ENCODE assay signal across 2 cellular contexts in the genomic region with DNA sequence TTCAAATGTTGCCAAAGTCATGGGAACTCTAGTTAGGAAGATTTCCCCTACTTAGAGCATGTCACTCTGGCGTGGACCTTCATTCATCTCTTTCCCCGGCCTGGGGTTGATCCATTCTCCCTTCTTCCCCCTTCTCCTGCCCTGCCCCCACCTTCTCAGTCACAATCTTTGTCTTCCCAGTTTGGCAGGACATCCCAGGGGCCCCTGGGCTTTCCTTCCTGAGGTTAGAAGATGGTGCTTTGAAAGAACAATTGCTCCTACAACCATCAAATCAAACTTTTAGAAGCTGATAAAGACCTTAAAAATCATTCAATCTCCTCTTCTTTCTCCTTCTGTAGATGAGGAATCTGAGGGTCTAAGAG.
TF ChIP-seq lines count a peak whose summit lies in the region.

No MANE protein-coding gene starts in this region.

TF ChIP-seq in SK-N-SH, 30 proteins besides CTCF, POLR2A, EP300 and RAD21 (continued from another document):
- TF ChIP-seq, protein P1, sequence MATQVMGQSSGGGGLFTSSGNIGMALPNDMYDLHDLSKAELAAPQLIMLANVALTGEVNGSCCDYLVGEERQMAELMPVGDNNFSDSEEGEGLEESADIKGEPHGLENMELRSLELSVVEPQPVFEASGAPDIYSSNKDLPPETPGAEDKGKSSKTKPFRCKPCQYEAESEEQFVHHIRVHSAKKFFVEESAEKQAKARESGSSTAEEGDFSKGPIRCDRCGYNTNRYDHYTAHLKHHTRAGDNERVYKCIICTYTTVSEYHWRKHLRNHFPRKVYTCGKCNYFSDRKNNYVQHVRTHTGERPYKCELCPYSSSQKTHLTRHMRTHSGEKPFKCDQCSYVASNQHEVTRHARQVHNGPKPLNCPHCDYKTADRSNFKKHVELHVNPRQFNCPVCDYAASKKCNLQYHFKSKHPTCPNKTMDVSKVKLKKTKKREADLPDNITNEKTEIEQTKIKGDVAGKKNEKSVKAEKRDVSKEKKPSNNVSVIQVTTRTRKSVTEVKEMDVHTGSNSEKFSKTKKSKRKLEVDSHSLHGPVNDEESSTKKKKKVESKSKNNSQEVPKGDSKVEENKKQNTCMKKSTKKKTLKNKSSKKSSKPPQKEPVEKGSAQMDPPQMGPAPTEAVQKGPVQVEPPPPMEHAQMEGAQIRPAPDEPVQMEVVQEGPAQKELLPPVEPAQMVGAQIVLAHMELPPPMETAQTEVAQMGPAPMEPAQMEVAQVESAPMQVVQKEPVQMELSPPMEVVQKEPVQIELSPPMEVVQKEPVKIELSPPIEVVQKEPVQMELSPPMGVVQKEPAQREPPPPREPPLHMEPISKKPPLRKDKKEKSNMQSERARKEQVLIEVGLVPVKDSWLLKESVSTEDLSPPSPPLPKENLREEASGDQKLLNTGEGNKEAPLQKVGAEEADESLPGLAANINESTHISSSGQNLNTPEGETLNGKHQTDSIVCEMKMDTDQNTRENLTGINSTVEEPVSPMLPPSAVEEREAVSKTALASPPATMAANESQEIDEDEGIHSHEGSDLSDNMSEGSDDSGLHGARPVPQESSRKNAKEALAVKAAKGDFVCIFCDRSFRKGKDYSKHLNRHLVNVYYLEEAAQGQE (IDR thresholded peaks at IDR 0.05; ENCODE audit: low read depth, low read length) = no peak
- no peak for TF ChIP-seq GATA2 (CRISPR knock-in tag; IDR thresholded peaks at IDR 0.05)
- TF ChIP-seq SIN3A (IDR thresholded peaks at IDR 0.05; ENCODE audit: borderline replicate concordance, low read depth, low read length) = no peak
- no peak for TF ChIP-seq ELF1 (IDR thresholded peaks at IDR 0.05)
- no peak for TF ChIP-seq RCOR1 (IDR thresholded peaks at IDR 0.05; ENCODE audit: low read length)
- TF ChIP-seq TEAD4 (IDR thresholded peaks at IDR 0.05; ENCODE audit: borderline replicate concordance, insufficient read depth) = no peak
- TF ChIP-seq NFIC (IDR thresholded peaks at IDR 0.05; ENCODE audit: borderline replicate concordance) = no peak
- no peak for TF ChIP-seq TCF12 (IDR thresholded peaks at IDR 0.05)
- TF ChIP-seq EZH2phosphoT487 (IDR thresholded peaks at IDR 0.05; ENCODE audit: borderline replicate concordance, low read depth) = no peak

TF ChIP-seq in SK-N-SH treated with all-trans-retinoic acid at 6 μM for 48 hours, 23 proteins besides CTCF, POLR2A, EP300 and RAD21 (continued from another document):
- TF ChIP-seq, protein P2, sequence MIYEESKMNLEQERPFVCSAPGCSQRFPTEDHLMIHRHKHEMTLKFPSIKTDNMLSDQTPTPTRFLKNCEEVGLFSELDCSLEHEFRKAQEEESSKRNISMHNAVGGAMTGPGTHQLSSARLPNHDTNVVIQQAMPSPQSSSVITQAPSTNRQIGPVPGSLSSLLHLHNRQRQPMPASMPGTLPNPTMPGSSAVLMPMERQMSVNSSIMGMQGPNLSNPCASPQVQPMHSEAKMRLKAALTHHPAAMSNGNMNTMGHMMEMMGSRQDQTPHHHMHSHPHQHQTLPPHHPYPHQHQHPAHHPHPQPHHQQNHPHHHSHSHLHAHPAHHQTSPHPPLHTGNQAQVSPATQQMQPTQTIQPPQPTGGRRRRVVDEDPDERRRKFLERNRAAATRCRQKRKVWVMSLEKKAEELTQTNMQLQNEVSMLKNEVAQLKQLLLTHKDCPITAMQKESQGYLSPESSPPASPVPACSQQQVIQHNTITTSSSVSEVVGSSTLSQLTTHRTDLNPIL (CRISPR knock-in tag; IDR thresholded peaks at IDR 0.05; ENCODE audit: low read depth) = no peak
- TF ChIP-seq TSHZ2 (CRISPR knock-in tag; IDR thresholded peaks at IDR 0.05) (no peak), ESRRG (CRISPR knock-in tag; IDR thresholded peaks at IDR 0.05) (no peak), POU6F1 (CRISPR knock-in tag; IDR thresholded peaks at IDR 0.05; ENCODE audit: borderline replicate concordance, low read depth) (no peak), BACH2 (CRISPR knock-in tag; IDR thresholded peaks at IDR 0.05; ENCODE audit: borderline replicate concordance) (no peak), ISL1 (CRISPR knock-in tag; IDR thresholded peaks at IDR 0.05) (no peak)
